In genomic region chr1:56575865-56576264, GRCh38 we compare ENCODE assay signal across 13 cellular contexts. TPM values are rescaled to one million over a fixed set of nuclear protein-coding genes. Genes with fewer than 3 reads are reported as not detected.
DNase-seq lines count a peak whose midpoint lies in the region; ATAC-seq and TF ChIP-seq lines count a peak whose summit lies in the region.
"Had no signal": no experiment of that assay in that cellular context is flagged by ENCODE, and none has a peak within 500 bp of the region (broad histone marks: within the 10 kb centered on the region; RNA-seq: fewer than 3 reads in every experiment).

No MANE protein-coding gene starts in this region.

- TF ChIP-seq RAD21 in SK-N-SH (IDR thresholded peaks at IDR 0.05; ENCODE audit: low read length): no peak

- H3K4me3 Mint-ChIP-seq in naive B cell: peak overlapping the region in 1 of 8 donors; percentile 20
- no peak overlapping the region for H3K4me3 Mint-ChIP-seq in CD4-positive, alpha-beta T cell
- H3K4me3 Mint-ChIP-seq: activated CD4-positive, alpha-beta memory T cell treated with anti-CD3 and anti-CD28 coated beads, Interleukin-2, amount 10 ng/mL, durations not matched to agents 7 days and 5 days; activated naive CD8-positive, alpha-beta T cell treated with anti-CD3 and anti-CD28 coated beads, Interleukin-2, amount 10 ng/mL, durations not matched to agents 7 days and 5 days had no signal

- CTCF ChIA-PET in SK-N-SH (lab: Yijun Ruan, JAX): interaction anchor here (0.7 to 3.4 kb wide), 7 partner anchors 9 to 1200 kb away, joined by 3 to 15 read pairs (median 9); no protein-coding TSS in a partner anchor
- CTCF ChIA-PET in CD4-positive, alpha-beta T cell (lab: Charles Lee): interaction anchor here (1.5 kb wide), 1 partner anchor 13 kb away, joined by 5 read pairs; no protein-coding TSS in a partner anchor

- H3K9me3 Mint-ChIP-seq in naive B cell: no peaks in the 10 kb centered on the region
- H3K9me3 Mint-ChIP-seq in CD4-positive, alpha-beta T cell: no peaks in the 10 kb centered on the region
- H3K9me3 Mint-ChIP-seq: activated CD4-positive, alpha-beta memory T cell treated with anti-CD3 and anti-CD28 coated beads, Interleukin-2, amount 10 ng/mL, durations not matched to agents 7 days and 5 days; activated naive CD8-positive, alpha-beta T cell treated with anti-CD3 and anti-CD28 coated beads, Interleukin-2, amount 10 ng/mL, durations not matched to agents 7 days and 5 days had no signal

- H3K36me3 ChIP-seq in SK-N-SH (replicated peaks in 1 of 2; ENCODE audit: control insufficient read depth in 1 of 2, insufficient read depth in 2 of 2, low read length in 1 of 2) (peaks cover 0 to 11% of the 10 kb centered on the region in 2 experiments), endocrine pancreas (ENCODE audit: control insufficient read depth, insufficient read depth, low read length) (no peaks in the 10 kb centered on the region), tibial nerve (no peaks in the 10 kb centered on the region)
- H3K36me3 ChIP-seq: SJCRH30 had no signal

- peaks cover 26 to 48% (median 36%) of the 10 kb centered on the region in 3 donors for H3K4me1 Mint-ChIP-seq in naive B cell
- H3K4me1 Mint-ChIP-seq in CD4-positive, alpha-beta T cell (ENCODE audit: low read depth): no peaks in the 10 kb centered on the region

- TF ChIP-seq EP300 in SK-N-SH (IDR thresholded peaks at IDR 0.05; ENCODE audit: borderline replicate concordance in 1 of 2, low read depth in 1 of 2, low read length in 1 of 2) (no peak), tibial nerve (IDR thresholded peaks at IDR 0.05) (no peak)

- H3K9me3 ChIP-seq in SK-N-SH (no peaks in the 10 kb centered on the region), endocrine pancreas (ENCODE audit: control insufficient read depth, low read length) (no peaks in the 10 kb centered on the region), tibial nerve (no peaks in the 10 kb centered on the region)
- no peaks in the 10 kb centered on the region for H3K9me3 ChIP-seq in CD4-positive, alpha-beta T cell (ENCODE audit: control insufficient read depth, low read length)
- H3K9me3 ChIP-seq: SJCRH30 had no signal

- 72% methylated on average over 3 of the region's 3 CpGs for WGBS in SK-N-SH (ENCODE audit: low lambda C conversion rate)
- 26 to 31% methylated on average over 3 of the region's 3 CpGs for WGBS in tibial nerve, 2 donors

- TF ChIP-seq POLR2A in tibial nerve (IDR thresholded peaks at IDR 0.05): no peak

- no peak overlapping the region for H3K9ac ChIP-seq in SK-N-SH
- H3K9ac ChIP-seq in endocrine pancreas (ENCODE audit: control insufficient read depth, insufficient read depth, low read length): no peak overlapping the region

- H3K27ac Mint-ChIP-seq in naive B cell: no peak overlapping the region
- H3K27ac Mint-ChIP-seq in CD4-positive, alpha-beta T cell: no peak overlapping the region
- H3K27ac Mint-ChIP-seq: activated CD4-positive, alpha-beta memory T cell treated with anti-CD3 and anti-CD28 coated beads, Interleukin-2, amount 10 ng/mL, durations not matched to agents 7 days and 5 days; activated naive CD8-positive, alpha-beta T cell treated with anti-CD3 and anti-CD28 coated beads, Interleukin-2, amount 10 ng/mL, durations not matched to agents 7 days and 5 days had no signal

- peaks cover 65% of the 10 kb centered on the region for H3K79me2 ChIP-seq in SK-N-SH (ENCODE audit: insufficient read depth)

- H3K27me3 ChIP-seq in SK-N-SH (ENCODE audit: insufficient read depth) (no peaks in the 10 kb centered on the region), endocrine pancreas (ENCODE audit: control insufficient read depth, insufficient read depth, low read length) (no peaks in the 10 kb centered on the region), tibial nerve (no peaks in the 10 kb centered on the region)
- H3K27me3 ChIP-seq in CD4-positive, alpha-beta T cell (ENCODE audit: control insufficient read depth, insufficient read depth, low read length): peaks cover 35% of the 10 kb centered on the region

- H3K4me1 ChIP-seq in SK-N-SH (ENCODE audit: control insufficient read depth in 1 of 2, insufficient read depth in 2 of 2, low read depth in 1 of 2, low read length in 1 of 2) (peaks cover 0 to 23% of the 10 kb centered on the region in 2 experiments; a peak in 2 of 4 replicates), endocrine pancreas (ENCODE audit: control insufficient read depth, insufficient read depth, low read length) (no peaks in the 10 kb centered on the region), tibial nerve (peaks cover 0 to 68% (median 21%) of the 10 kb centered on the region in 4 donors)
- H3K4me1 ChIP-seq: SJCRH30 had no signal

- H3K36me3 Mint-ChIP-seq in naive B cell: no peaks in the 10 kb centered on the region
- no peaks in the 10 kb centered on the region for H3K36me3 Mint-ChIP-seq in CD4-positive, alpha-beta T cell (ENCODE audit: low read depth)
- H3K36me3 Mint-ChIP-seq: activated naive CD8-positive, alpha-beta T cell treated with anti-CD3 and anti-CD28 coated beads, Interleukin-2, amount 10 ng/mL, durations not matched to agents 7 days and 5 days had no signal

- DNase-seq in SK-N-SH: no peak
- DNase-seq in naive B cell: peak; percentile 26
- DNase-seq in tibial nerve (ENCODE audit: low spot score in 2 of 2): no peak
- DNase-seq in NCI-H510A (lab: John Stamatoyannopoulos, UW): no peak
- DNase-seq in CD4-positive, alpha-beta T cell: no peak
- DNase-seq: activated CD4-positive, alpha-beta memory T cell treated with anti-CD3 and anti-CD28 coated beads, Interleukin-2, amount 10 ng/mL, durations not matched to agents 7 days and 5 days; activated naive CD8-positive, alpha-beta T cell treated with anti-CD3 and anti-CD28 coated beads, Interleukin-2, amount 10 ng/mL, durations not matched to agents 7 days and 5 days; NCI-H2171 treated with DMSO at 0.1 percent for 48 hours; SJCRH30; stimulated activated CD4-positive, alpha-beta T cell treated with anti-CD3 and anti-CD28 coated beads, Interleukin-2, amount 100 ng/mL, for 24 hours had no signal

- H3K4me3 ChIP-seq in SK-N-SH (ENCODE audit: low read depth in 2 of 2, low read length in 1 of 2) (peak overlapping the region; percentile 87 to 95; a peak in 3 of 4 replicates), endocrine pancreas (ENCODE audit: control insufficient read depth, insufficient read depth, low read length) (peak overlapping the region; percentile 44), tibial nerve (peak overlapping the region in 3 of 4 donors; percentile 22 to 94 (median 86))
- H3K4me3 ChIP-seq: SJCRH30 had no signal

- H4K20me1 ChIP-seq in SK-N-SH (ENCODE audit: insufficient read depth): peaks cover 49% of the 10 kb centered on the region; the same call in 1 of the 2 replicates

- H3F3A ChIP-seq in SK-N-SH (replicated peaks; ENCODE audit: insufficient read depth): no peaks in the 10 kb centered on the region

- ATAC-seq in SK-N-SH treated with all-trans-retinoic acid at 6 μM for 48 hours (no peak), naive B cell (ENCODE audit: low read depth in 2 of 2) (peak in 1 of 2 donors; percentile 27), GM19324 (IDR thresholded peaks at IDR 0.05; ENCODE audit: low FRiP score, unreplicated experiment) (no peak)
- no peak for ATAC-seq in CD4-positive, alpha-beta T cell (ENCODE audit: poor library complexity)

- H3K9me2 ChIP-seq in SK-N-SH: no peaks in the 10 kb centered on the region

- intact Hi-C loops in CD4-positive, alpha-beta T cell (cut with DNase I, micrococcal nuclease): no loop called here

- POLR2A ChIA-PET in SK-N-SH (lab: Yijun Ruan, JAX): no interaction called here
- POLR2A ChIA-PET in CD4-positive, alpha-beta T cell (lab: Charles Lee): no interaction called here

- peaks cover 0 to 6% (median 4%) of the 10 kb centered on the region in 3 donors for H3K27me3 Mint-ChIP-seq in naive B cell
- H3K27me3 Mint-ChIP-seq in CD4-positive, alpha-beta T cell: peaks cover 42% of the 10 kb centered on the region

- TF ChIP-seq CTCF in SK-N-SH (IDR thresholded peaks at IDR 0.05) (no peak), tibial nerve (IDR thresholded peaks at IDR 0.05) (no peak)
- no peak for TF ChIP-seq CTCF in CD4-positive, alpha-beta T cell (IDR thresholded peaks at IDR 0.05)

- H3K27ac ChIP-seq in SK-N-SH (ENCODE audit: low read depth in 2 of 2, low read length in 1 of 2) (peak overlapping the region in 1 of 2 experiments; percentile 98; a peak in 2 of 4 replicates), tibial nerve (peak overlapping the region in 3 of 4 donors; percentile 93 to 98 (median 96))
- no peak overlapping the region for H3K27ac ChIP-seq in CD4-positive, alpha-beta T cell (ENCODE audit: low read depth, low read length)
- H3K27ac ChIP-seq: SJCRH30 had no signal

- H3K4me2 ChIP-seq in SK-N-SH: peak overlapping the region; percentile 3; the same call in 1 of the 2 replicates

- no peak overlapping the region for H2AFZ ChIP-seq in SK-N-SH (ENCODE audit: low read depth)

TF ChIP-seq in SK-N-SH, 30 proteins besides CTCF, POLR2A, EP300 and RAD21 (continues in another document):
- no peak for TF ChIP-seq RCOR1 (IDR thresholded peaks at IDR 0.05; ENCODE audit: low read length)
- TF ChIP-seq TCF12 (IDR thresholded peaks at IDR 0.05): no peak
- no peak for TF ChIP-seq SIN3A (IDR thresholded peaks at IDR 0.05; ENCODE audit: borderline replicate concordance, low read depth, low read length)
- no peak for TF ChIP-seq TEAD4 (IDR thresholded peaks at IDR 0.05; ENCODE audit: borderline replicate concordance, insufficient read depth)
- no peak for TF ChIP-seq GABPA (IDR thresholded peaks at IDR 0.05; ENCODE audit: low read depth)

TF ChIP-seq in SK-N-SH treated with all-trans-retinoic acid at 6 μM for 48 hours, 23 proteins besides CTCF, POLR2A, EP300 and RAD21:
- no peak for TF ChIP-seq RARB (CRISPR knock-in tag; IDR thresholded peaks at IDR 0.05)
- no peak for TF ChIP-seq ZNF565 (CRISPR knock-in tag; conservative IDR thresholded peaks at IDR 0.05; ENCODE audit: low read depth)
- no peak for TF ChIP-seq CSDC2 (CRISPR knock-in tag; IDR thresholded peaks at IDR 0.05)

RNA-seq across cellular contexts. Expression of gene PLPP3, which starts 3.5 kb away (rescaled TPM):
- polyA plus RNA-seq in SK-N-SH (2012; rRNA removed): 32.2 and 38.1 TPM in 2 replicates
- polyA plus RNA-seq in SK-N-SH (2012; cell fraction: cytosol; rRNA removed): 28.3 and 34.6 TPM in 2 replicates
- polyA plus RNA-seq in SK-N-SH (2012; cell fraction: nucleus; rRNA removed): 20.8 and 34.3 TPM in 2 replicates
- 1 to 10 TPM in 5 of 6 donors, under 1 TPM in 1; 1.00 to 2.6 (median 1.5) TPM for polyA plus RNA-seq in naive B cell (ENCODE audit: low read depth in 6 of 6)
- total RNA-seq in tibial nerve: 100 to 1,000 TPM; 139 to 307 (median 267) TPM
- not detected for total RNA-seq in CD4-positive, alpha-beta T cell
- total RNA-seq: activated CD4-positive, alpha-beta memory T cell treated with anti-CD3 and anti-CD28 coated beads, Interleukin-2, amount 10 ng/mL, durations not matched to agents 7 days and 5 days; SJCRH30 had no signal

Comparison
In these comparisons a context has a peak if more than half of its experiments do, and no peak if none do; other contexts are left out.
1. RNA of gene PLPP3, which starts 3.5 kb away (total RNA-seq): 139 to 307 TPM in tibial nerve; not detected in CD4-positive, alpha-beta T cell; every median in the first group is over 100 times any median in the second.
2. Peak in every context shown above with its lines, with median percentiles within 50 percentile points of each other: H3K4me3 ChIP-seq.